ENCODE assay signal across 1 cellular context in genomic region chr15:74776851-74777768, GRCh38.
TF ChIP-seq lines count a peak whose summit lies in the region.

No MANE protein-coding gene starts in this region.

TF ChIP-seq in GM12878, 131 proteins besides CTCF, POLR2A, EP300 and RAD21 (continued from another document):
- TF ChIP-seq E2F4 (IDR thresholded peaks at IDR 0.05; ENCODE audit: low read depth, low read length): no peak
- TF ChIP-seq CHD1 (IDR thresholded peaks at IDR 0.05; ENCODE audit: low read depth, low read length): no peak
- peak; percentile 90 for TF ChIP-seq TCF12 (IDR thresholded peaks at IDR 0.05; ENCODE audit: low read depth, low read length)
- peak; percentile 42; the same call in 1 of the 2 replicates for TF ChIP-seq BCL11A (IDR thresholded peaks at IDR 0.05; ENCODE audit: low read depth, low read length)
- no peak for TF ChIP-seq CBX3 (IDR thresholded peaks at IDR 0.05; ENCODE audit: borderline replicate concordance, low read depth)
- peak; percentile 69; the same call in 1 of the 2 replicates for TF ChIP-seq MYB (IDR thresholded peaks at IDR 0.05; ENCODE audit: borderline replicate concordance, low read depth, low read length)
- no peak for TF ChIP-seq BRCA1 (IDR thresholded peaks at IDR 0.05; ENCODE audit: low read depth, low read length)
